ENCODE assay signal across 8 cellular contexts in genomic region chr4:102867278-102868152, GRCh38. TPM values are rescaled to one million over a fixed set of nuclear protein-coding genes. Genes with fewer than 3 reads are reported as not detected.
DNase-seq lines count a peak whose midpoint lies in the region; ATAC-seq, FAIRE-seq and TF ChIP-seq lines count a peak whose summit lies in the region.

No MANE protein-coding gene starts in this region.

- H3K36me3 ChIP-seq in Loucy (ENCODE audit: insufficient read depth, low read length) (no peaks in the 10 kb centered on the region), brain microvascular endothelial cell (replicated peaks) (no peaks in the 10 kb centered on the region)

- in situ Hi-C loops in brain microvascular endothelial cell (cut with HindIII; ENCODE audit: low pct_ligation_motif_present, low sequenced_read_pairs), result no loop called here

- H3K79me2 ChIP-seq in Loucy (ENCODE audit: insufficient read depth, low read length), result peaks cover 86% of the 10 kb centered on the region

- H3K9me3 ChIP-seq in Loucy (ENCODE audit: insufficient read depth, low read depth, low read length), result no peaks in the 10 kb centered on the region

- H3K9ac ChIP-seq in Loucy (ENCODE audit: low read depth, low read length, poor library complexity, severe bottlenecking), result peak overlapping the region; percentile 71

- no peak overlapping the region for H2AFZ ChIP-seq in Loucy (ENCODE audit: low read length)

- H3K27ac Mint-ChIP-seq in naive thymus-derived CD8-positive, alpha-beta T cell, result peak overlapping the region; percentile 94 to 100 (median 98)

- peaks cover 12 to 65% (median 45%) of the 10 kb centered on the region in 4 donors for H3K4me1 Mint-ChIP-seq in naive thymus-derived CD8-positive, alpha-beta T cell

- no peaks in the 10 kb centered on the region for H3K27me3 Mint-ChIP-seq in naive thymus-derived CD8-positive, alpha-beta T cell

- peak overlapping the region; percentile 78 for H3K4me3 ChIP-seq in Loucy (ENCODE audit: low read length, poor library complexity, severe bottlenecking)
- peak overlapping the region; percentile 79 for H3K4me3 ChIP-seq in brain microvascular endothelial cell (ENCODE audit: low read depth, low read length)

- FAIRE-seq in GM12892 (lab: Jason Lieb, UNC), result peak; percentile 84

- DNase-seq in GM12892 (ENCODE audit: insufficient read length) (no peak), brain microvascular endothelial cell (no peak), GM20000 (ENCODE audit: low spot score) (no peak)
- DNase-seq in naive thymus-derived CD8-positive, alpha-beta T cell, result no peak
- no peak for DNase-seq in stimulated activated CD4-positive, alpha-beta T cell treated with anti-CD3 and anti-CD28 coated beads, Interleukin-1b, Interleukin-23, amount 100 ng/mL, for 48 hours

- H3K27ac ChIP-seq in brain microvascular endothelial cell, result peak overlapping the region; percentile 89

- peaks cover 5% of the 10 kb centered on the region; the same call in 1 of the 2 replicates for H3F3A ChIP-seq in Loucy (ENCODE audit: low read depth)

- H3K4me2 ChIP-seq in Loucy (ENCODE audit: low read depth, low read length, poor library complexity, severe bottlenecking), result peak overlapping the region; percentile 83

- H3K4me1 ChIP-seq in Loucy (ENCODE audit: insufficient read depth, low read length, poor library complexity, severe bottlenecking), result peaks cover 63% of the 10 kb centered on the region

- H3K9me2 ChIP-seq in Loucy (replicated peaks; ENCODE audit: low read depth, low read length), result no peaks in the 10 kb centered on the region

- H3K27me3 ChIP-seq in Loucy (ENCODE audit: insufficient read depth, low read length, poor library complexity, severe bottlenecking), result no peaks in the 10 kb centered on the region
- no peaks in the 10 kb centered on the region for H3K27me3 ChIP-seq in brain microvascular endothelial cell (replicated peaks)

- POLR2A ChIA-PET in naive thymus-derived CD8-positive, alpha-beta T cell (lab: Charles Lee), result interaction anchor here (0.7 to 5.0 kb wide), 14 partner anchors 13 to 545 kb away, joined by 3 to 237 read pairs (median 4); partner anchors contain the start of genes MANBA, SLC9B2 and UBE2D3

- H3K9me3 Mint-ChIP-seq in naive thymus-derived CD8-positive, alpha-beta T cell, result no peaks in the 10 kb centered on the region

- no peak for ATAC-seq in naive thymus-derived CD8-positive, alpha-beta T cell
- ATAC-seq in GM18909 (IDR thresholded peaks at IDR 0.05; ENCODE audit: poor library complexity, unreplicated experiment) (no peak), GM18858 (IDR thresholded peaks at IDR 0.05; ENCODE audit: unreplicated experiment) (no peak)

- no peak for TF ChIP-seq CTCF in Loucy (conservative IDR thresholded peaks at IDR 0.05; ENCODE audit: low read length)
- TF ChIP-seq CTCF in brain microvascular endothelial cell (IDR thresholded peaks at IDR 0.05; ENCODE audit: low read depth, low read length, missing control alignments), result no peak
- TF ChIP-seq CTCF in GM20000 (IDR thresholded peaks at IDR 0.05; ENCODE audit: extremely low read depth, missing control alignments), result no peak

- 0 out of 2 replicates have a peak, but pooled peaks have one; percentile 15 for TF ChIP-seq POLR2A in GM12892 (IDR thresholded peaks at IDR 0.05; ENCODE audit: low read depth, low read length)

- H3K4me3 Mint-ChIP-seq in naive thymus-derived CD8-positive, alpha-beta T cell, result peak overlapping the region; percentile 85 to 99 (median 92)

- peaks cover 50% of the 10 kb centered on the region for H4K20me1 ChIP-seq in Loucy (ENCODE audit: insufficient read depth, low read length, poor library complexity, severe bottlenecking)

- peaks cover 0 to 6% (median 2%) of the 10 kb centered on the region in 3 donors for H3K36me3 Mint-ChIP-seq in naive thymus-derived CD8-positive, alpha-beta T cell

RNA-seq across cellular contexts. Expression of gene CISD2, which starts 1.3 kb away (rescaled TPM):
- 36.0 TPM for polyA plus RNA-seq in GM12892 (2012; ENCODE audit: missing spikeins)
- 10 to 100 TPM; 13.7 to 14.0 TPM for total RNA-seq in naive thymus-derived CD8-positive, alpha-beta T cell
- 10 to 100 TPM; 20.2 to 30.5 (median 24.6) TPM for polyA plus RNA-seq in naive thymus-derived CD8-positive, alpha-beta T cell

RNA-seq across cellular contexts. Expression of gene UBE2D3, which starts 40.2 kb away (rescaled TPM):
- polyA plus RNA-seq in GM12892 (2012; ENCODE audit: missing spikeins), result 256 TPM
- total RNA-seq in naive thymus-derived CD8-positive, alpha-beta T cell, result 100 to 1,000 TPM; 385 to 400 TPM
- 100 to 1,000 TPM; 415 to 475 (median 426) TPM for polyA plus RNA-seq in naive thymus-derived CD8-positive, alpha-beta T cell
